In genomic region chr6:11275598-11275997, GRCh38 we compare ENCODE assay signal across 9 cellular contexts. TPM values are rescaled to one million over a fixed set of nuclear protein-coding genes. Genes with fewer than 3 reads are reported as not detected.
DNase-seq lines count a peak whose midpoint lies in the region; ATAC-seq and TF ChIP-seq lines count a peak whose summit lies in the region.
"Had no signal": no experiment of that assay in that cellular context is flagged by ENCODE, and none has a peak within 500 bp of the region (broad histone marks: within the 10 kb centered on the region; RNA-seq: fewer than 3 reads in every experiment).

No MANE protein-coding gene starts in this region.

- no peaks in the 10 kb centered on the region for H3K9me2 ChIP-seq in PC-9 (ENCODE audit: insufficient read depth)

- ATAC-seq in GM18499 (IDR thresholded peaks at IDR 0.05; ENCODE audit: insufficient read depth, unreplicated experiment) (peak; percentile 76), GM21515 (IDR thresholded peaks at IDR 0.05; ENCODE audit: unreplicated experiment) (peak; percentile 72)

- H3F3A ChIP-seq in PC-9 (ENCODE audit: insufficient read depth, low read depth), result no peaks in the 10 kb centered on the region

- no peaks in the 10 kb centered on the region for H3K79me2 ChIP-seq in PC-9 (ENCODE audit: low read depth)

- POLR2A ChIA-PET in PC-9 (lab: Charles Lee; ENCODE audit: unreplicated experiment), result no interaction called here

- H3K27ac ChIP-seq in HL-60 (replicated peaks), result no peak overlapping the region
- H3K27ac ChIP-seq in PC-9, result no peak overlapping the region
- H3K27ac ChIP-seq: KMS-11 had no signal

- no TSS peak for BruUV-seq in PC-9 (replicated peaks; lab: Mats Ljungman, UMichigan)

- no peaks in the 10 kb centered on the region for H3K36me3 ChIP-seq in PC-9 (ENCODE audit: low read depth)

- TF ChIP-seq CTCF in HL-60 (IDR thresholded peaks at IDR 0.05; ENCODE audit: insufficient read depth, low read length) (no peak), PC-9 (conservative IDR thresholded peaks at IDR 0.05) (no peak)

- no peaks in the 10 kb centered on the region for H4K20me1 ChIP-seq in PC-9 (ENCODE audit: insufficient read depth)

- CTCF ChIA-PET in PC-9 (lab: Charles Lee), result interaction anchor here (0.6 kb wide), 1 partner anchor 810 kb away, joined by 3 read pairs; no protein-coding TSS in a partner anchor

- no peak overlapping the region for H2AFZ ChIP-seq in PC-9

- no peak overlapping the region for H3K4me2 ChIP-seq in PC-9
- H3K4me2 ChIP-seq: KMS-11 had no signal

- no peaks in the 10 kb centered on the region for H3K9me3 ChIP-seq in PC-9 (ENCODE audit: insufficient read depth, low read depth)

- peaks cover 10% of the 10 kb centered on the region; the same call in 1 of the 2 replicates for H3K4me1 ChIP-seq in PC-9 (replicated peaks; ENCODE audit: insufficient read depth)

- DNase-seq in HL-60 (ENCODE audit: low read depth in 1 of 2, low spot score in 1 of 2), result peak; percentile 36 to 42
- peak; percentile 86 for DNase-seq in glomerular visceral epithelial cell (ENCODE audit: extremely low spot score)
- no peak for DNase-seq in activated gamma-delta T cell (lab: John Stamatoyannopoulos, UW)
- no peak for DNase-seq in amygdala (lab: John Stamatoyannopoulos, UW)
- DNase-seq in PC-9, result no peak
- DNase-seq in HPDE6-E6E7 (ENCODE audit: extremely low spot score), result no peak

- H3K4me3 ChIP-seq in HL-60 (replicated peaks; ENCODE audit: insufficient read depth, low read length), result no peak overlapping the region
- H3K4me3 ChIP-seq in PC-9, result no peak overlapping the region

- intact Hi-C loops in PC-9 (cut with micrococcal nuclease; ENCODE audit: unreplicated experiment), result no loop called here

- H3K27me3 ChIP-seq in HL-60 (ENCODE audit: insufficient read depth, poor library complexity, severe bottlenecking), result no peaks in the 10 kb centered on the region
- no peaks in the 10 kb centered on the region for H3K27me3 ChIP-seq in PC-9 (ENCODE audit: insufficient read depth, low read depth)

RNA-seq across cellular contexts. Expression of gene NEDD9, which starts 43.1 kb away (rescaled TPM):
- total RNA-seq in PC-9 (2021), result 35.8 and 57.5 TPM in 2 replicates

Comparison
In these comparisons a context has a peak if more than half of its experiments do, and no peak if none do; other contexts are left out.
1. DNase-seq: peak in HL-60 (2 of 2) and glomerular visceral epithelial cell (single experiment); none in activated gamma-delta T cell (single experiment), amygdala (0 of 56), PC-9 (0 of 2) and HPDE6-E6E7 (single experiment).